Comparison of ENCODE assay signal across 8 cellular contexts in the genomic region with DNA sequence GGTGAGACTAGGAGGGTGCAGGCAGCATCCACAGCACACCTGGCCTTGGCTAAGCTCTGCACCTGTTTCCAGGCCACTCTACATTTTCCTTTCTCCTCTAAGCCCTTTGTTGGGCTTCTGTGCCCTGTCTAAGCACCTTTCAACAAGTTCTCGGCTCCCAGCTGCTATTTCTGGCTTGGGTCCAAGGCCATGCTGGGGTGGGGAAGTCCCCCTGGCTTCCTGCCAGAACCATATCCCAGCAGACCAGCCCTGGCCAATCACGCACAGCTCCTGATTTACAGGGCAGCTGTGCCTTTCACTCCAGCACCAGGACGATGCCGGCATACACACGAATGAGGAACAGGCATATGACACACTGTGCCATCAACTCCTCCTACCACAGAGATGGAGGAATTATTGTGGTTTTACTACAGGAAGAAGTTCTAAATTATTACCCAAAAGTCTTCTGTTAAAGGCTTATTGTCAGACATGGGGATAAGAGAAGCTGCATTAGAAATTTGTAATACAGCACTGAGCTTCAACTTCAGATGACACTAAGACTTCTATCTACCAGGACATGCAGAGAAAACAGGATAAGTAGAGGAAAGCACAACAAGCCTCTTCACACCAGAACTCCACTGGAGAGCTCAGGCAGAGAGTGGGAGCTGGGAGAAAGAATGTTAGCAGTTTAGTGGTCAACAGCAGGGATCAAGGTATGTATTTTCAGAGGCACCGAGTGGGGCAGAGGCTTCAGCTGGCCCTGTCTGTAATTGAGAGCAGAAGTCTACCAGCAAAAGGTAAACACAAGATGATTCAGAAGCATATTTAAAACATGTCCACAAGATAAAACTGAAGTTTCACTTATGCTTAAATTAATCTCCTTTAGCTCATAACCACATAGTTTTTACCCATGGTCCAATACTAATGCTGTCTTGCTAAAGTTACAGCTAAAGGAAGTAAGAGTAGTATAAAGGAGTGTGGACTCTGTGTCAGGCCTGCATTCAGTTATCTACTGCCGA. TPM values are rescaled to one million over a fixed set of nuclear protein-coding genes. Genes with fewer than 3 reads are reported as not detected.
A peak's percentile ranks its signal among the peaks of the same experiment; 100 is the strongest.
DNase-seq lines count a peak whose midpoint lies in the region; ATAC-seq and TF ChIP-seq lines count a peak whose summit lies in the region.

No MANE protein-coding gene starts in this region.

- no peaks in the 10 kb centered on the region for H3K9me3 Mint-ChIP-seq in naive thymus-derived CD8-positive, alpha-beta T cell
- H3K9me3 Mint-ChIP-seq in stimulated activated memory B cell treated with anti-CD40 and anti-IgM and Interleukin-4, amounts not matched to agents 10 μg/mL and 1 μg/mL and 100 μg/mL, for 72 hours: no peaks in the 10 kb centered on the region

- peak overlapping the region; percentile 4 to 76 (median 55) for H3K4me3 Mint-ChIP-seq in naive thymus-derived CD8-positive, alpha-beta T cell
- H3K4me3 Mint-ChIP-seq in stimulated activated memory B cell treated with anti-CD40 and anti-IgM and Interleukin-4, amounts not matched to agents 10 μg/mL and 1 μg/mL and 100 μg/mL, for 72 hours: peak overlapping the region; percentile 2

- peaks cover 0 to 54% (median 7%) of the 10 kb centered on the region in 3 donors for H3K36me3 Mint-ChIP-seq in naive thymus-derived CD8-positive, alpha-beta T cell
- H3K36me3 Mint-ChIP-seq in stimulated activated memory B cell treated with anti-CD40 and anti-IgM and Interleukin-4, amounts not matched to agents 10 μg/mL and 1 μg/mL and 100 μg/mL, for 72 hours: peaks cover 36% of the 10 kb centered on the region

- no peaks in the 10 kb centered on the region for H3K27me3 Mint-ChIP-seq in naive thymus-derived CD8-positive, alpha-beta T cell
- no peaks in the 10 kb centered on the region for H3K27me3 Mint-ChIP-seq in stimulated activated memory B cell treated with anti-CD40 and anti-IgM and Interleukin-4, amounts not matched to agents 10 μg/mL and 1 μg/mL and 100 μg/mL, for 72 hours

- no peak overlapping the region for H3K4me3 ChIP-seq in epithelial cell of esophagus (ENCODE audit: low read length)

- TF ChIP-seq CTCF in epithelial cell of esophagus (IDR thresholded peaks at IDR 0.05; ENCODE audit: insufficient read depth, low read depth, low read length, missing control alignments): no peak

- peak overlapping the region; percentile 88 to 97 (median 94) for H3K27ac Mint-ChIP-seq in naive thymus-derived CD8-positive, alpha-beta T cell
- peak overlapping the region; percentile 66 for H3K27ac Mint-ChIP-seq in stimulated activated memory B cell treated with anti-CD40 and anti-IgM and Interleukin-4, amounts not matched to agents 10 μg/mL and 1 μg/mL and 100 μg/mL, for 72 hours

- POLR2A ChIA-PET in naive thymus-derived CD8-positive, alpha-beta T cell (lab: Charles Lee): interaction anchor here (1.6 kb wide), 1 partner anchor 37 kb away, joined by 8 read pairs; a partner anchor contains a TSS

- DNase-seq in NCI-H82 treated with DMSO at 0.1 percent for 48 hours (lab: John Stamatoyannopoulos, UW; ENCODE audit: unreplicated experiment): peak; percentile 95
- DNase-seq in activated CD8-positive, alpha-beta memory T cell treated with anti-CD3 and anti-CD28 coated beads for 48 hours (ENCODE audit: low read depth in 2 of 3, low spot score in 2 of 3): peak; percentile 23 to 41 (median 32)
- DNase-seq in epithelial cell of esophagus (ENCODE audit: low read depth): peak; percentile 91
- peak; percentile 66 to 91 (median 82) for DNase-seq in naive thymus-derived CD8-positive, alpha-beta T cell

- H3K4me1 Mint-ChIP-seq in naive thymus-derived CD8-positive, alpha-beta T cell: peaks cover 36 to 61% (median 56%) of the 10 kb centered on the region in 4 donors
- peaks cover 28% of the 10 kb centered on the region for H3K4me1 Mint-ChIP-seq in stimulated activated memory B cell treated with anti-CD40 and anti-IgM and Interleukin-4, amounts not matched to agents 10 μg/mL and 1 μg/mL and 100 μg/mL, for 72 hours

- peak; percentile 82 for ATAC-seq in GM18502 (IDR thresholded peaks at IDR 0.05; ENCODE audit: poor library complexity, unreplicated experiment)
- ATAC-seq in HG03460 (IDR thresholded peaks at IDR 0.05; ENCODE audit: unreplicated experiment): peak; percentile 56
- ATAC-seq in naive thymus-derived CD8-positive, alpha-beta T cell: peak; percentile 92 to 97
- peak; percentile 92 for ATAC-seq in stimulated activated memory B cell treated with anti-CD40 and anti-IgM and Interleukin-4, amounts not matched to agents 10 μg/mL and 1 μg/mL and 100 μg/mL, for 72 hours
- no peak for ATAC-seq in HG03457 (IDR thresholded peaks at IDR 0.05; ENCODE audit: unreplicated experiment)

RNA-seq across cellular contexts. Expression of a gene that starts 37.4 kb away (rescaled TPM):
- 10 to 100 TPM; 22.0 to 25.9 TPM for total RNA-seq in naive thymus-derived CD8-positive, alpha-beta T cell
- 10 to 100 TPM in 2 of 3 donors, 1 to 10 TPM in 1; 9.5 to 13.0 (median 10.5) TPM for polyA plus RNA-seq in naive thymus-derived CD8-positive, alpha-beta T cell

RNA-seq across cellular contexts. Expression of a gene that starts 55.8 kb away (rescaled TPM):
- total RNA-seq in naive thymus-derived CD8-positive, alpha-beta T cell: not detected
- polyA plus RNA-seq in naive thymus-derived CD8-positive, alpha-beta T cell: not detected

RNA-seq across cellular contexts. Expression of a gene that starts 57.2 kb away (rescaled TPM):
- total RNA-seq in naive thymus-derived CD8-positive, alpha-beta T cell: under 1 TPM; 0.26 to 0.41 TPM
- polyA plus RNA-seq in naive thymus-derived CD8-positive, alpha-beta T cell: under 1 TPM in 1 of 3 donors, not detected in 2; 0.13 TPM

Comparison
In these comparisons a context has a peak if more than half of its experiments do, and no peak if none do; other contexts are left out.
1. DNase-seq: peak in every context shown above with its lines; median percentile 95 in NCI-H82 treated with DMSO at 0.1 percent for 48 hours; 91 in epithelial cell of esophagus; 82 in naive thymus-derived CD8-positive, alpha-beta T cell; 32 in activated CD8-positive, alpha-beta memory T cell treated with anti-CD3 and anti-CD28 coated beads for 48 hours.